ENCODE assay signal across 9 cellular contexts in genomic region chr10:69801094-69801433, GRCh38. TPM values are rescaled to one million over a fixed set of nuclear protein-coding genes. Genes with fewer than 3 reads are reported as not detected.
DNase-seq lines count a peak whose midpoint lies in the region; ATAC-seq and TF ChIP-seq lines count a peak whose summit lies in the region.
"Had no signal": no experiment of that assay in that cellular context is flagged by ENCODE, and none has a peak within 500 bp of the region (broad histone marks: within the 10 kb centered on the region; RNA-seq: fewer than 3 reads in every experiment).

No MANE protein-coding gene starts in this region.

- DNase-seq in DMS79 treated with DMSO at 0.1 percent for 48 hours (lab: John Stamatoyannopoulos, UW) (peak; percentile 27), DMS79 (lab: John Stamatoyannopoulos, UW) (no peak), NB4 (ENCODE audit: low read depth) (peak; percentile 68), cardiac muscle cell (ENCODE audit: low read depth in 1 of 2, low spot score in 1 of 2) (peak; percentile 62 to 86), renal cortical epithelial cell (ENCODE audit: low read depth) (peak; percentile 45)
- peak; percentile 50 for DNase-seq in activated T-cell treated with anti-CD3 and anti-CD28 coated beads, Interleukin-2, amount 50 U/mL, for 24 hours

- peak overlapping the region; percentile 1 for H3K4me3 Mint-ChIP-seq in activated T-cell treated with anti-CD3 and anti-CD28 coated beads, Interleukin-2, amount 50 U/mL, for 24 hours

- no peak for TF ChIP-seq POLR2A in NB4 (IDR thresholded peaks at IDR 0.05; ENCODE audit: extremely low read depth, insufficient read length)

- H3K4me3 ChIP-seq in NB4 (ENCODE audit: low read depth, low read length) (no peak overlapping the region), cardiac muscle cell (peak overlapping the region; percentile 72)

- no peak overlapping the region for H3K27ac Mint-ChIP-seq in activated T-cell treated with anti-CD3 and anti-CD28 coated beads, Interleukin-2, amount 50 U/mL, for 24 hours
- H3K27ac Mint-ChIP-seq: CD4-positive, CD25-positive, alpha-beta regulatory T cell had no signal

- H3K27me3 ChIP-seq in cardiac muscle cell: no peaks in the 10 kb centered on the region

- H3K9me3 Mint-ChIP-seq in activated T-cell treated with anti-CD3 and anti-CD28 coated beads, Interleukin-2, amount 50 U/mL, for 24 hours: no peaks in the 10 kb centered on the region

- H3K27ac ChIP-seq in cardiac muscle cell: peak overlapping the region; percentile 86

- H3K4me1 Mint-ChIP-seq in activated T-cell treated with anti-CD3 and anti-CD28 coated beads, Interleukin-2, amount 50 U/mL, for 24 hours (ENCODE audit: low read depth): peaks cover 7% of the 10 kb centered on the region

- H3K36me3 ChIP-seq in cardiac muscle cell: no peaks in the 10 kb centered on the region

- TF ChIP-seq CTCF in NB4 (IDR thresholded peaks at IDR 0.05; ENCODE audit: low read depth, low read length) (peak; percentile 63), cardiac muscle cell (IDR thresholded peaks at IDR 0.05; ENCODE audit: low read depth, low read length) (peak; percentile 65)

- H3K27me3 Mint-ChIP-seq in activated T-cell treated with anti-CD3 and anti-CD28 coated beads, Interleukin-2, amount 50 U/mL, for 24 hours: peaks cover 79% of the 10 kb centered on the region

- peaks cover 12% of the 10 kb centered on the region for H3K4me1 ChIP-seq in cardiac muscle cell (ENCODE audit: low read depth)

- no peak for ATAC-seq in GM18511 (IDR thresholded peaks at IDR 0.05; ENCODE audit: unreplicated experiment)
- no peak for ATAC-seq in GM21526 (IDR thresholded peaks at IDR 0.05; ENCODE audit: low FRiP score, unreplicated experiment)

- H3K9me3 ChIP-seq in cardiac muscle cell (ENCODE audit: low read depth): no peaks in the 10 kb centered on the region

- no peaks in the 10 kb centered on the region for H3K36me3 Mint-ChIP-seq in activated T-cell treated with anti-CD3 and anti-CD28 coated beads, Interleukin-2, amount 50 U/mL, for 24 hours (ENCODE audit: low read depth)
- H3K36me3 Mint-ChIP-seq: CD4-positive, CD25-positive, alpha-beta regulatory T cell had no signal

RNA-seq across cellular contexts. Expression of gene COL13A1, which starts 0.6 kb away (rescaled TPM):
- total RNA-seq in cardiac muscle cell (72.3 and 150 TPM in 2 replicates), renal cortical epithelial cell (0.35 and 0.87 TPM in 2 replicates)
- 57.2 and 95.2 TPM in 2 replicates for polyA plus RNA-seq in cardiac muscle cell
- total RNA-seq: CD4-positive, CD25-positive, alpha-beta regulatory T cell had no signal
- polyA plus RNA-seq: CD4-positive, CD25-positive, alpha-beta regulatory T cell had no signal

Comparison
In these comparisons a context has a peak if more than half of its experiments do, and no peak if none do; other contexts are left out.
1. RNA of gene COL13A1, which starts 0.6 kb away (total RNA-seq): 72.3 to 150 TPM in cardiac muscle cell; 0.35 to 0.87 TPM in renal cortical epithelial cell; every median in the first group is over 10 times any median in the second.